In genomic region chr5:180119886-180120220, GRCh38 we compare ENCODE assay signal across 18 cellular contexts. TPM values are rescaled to one million over a fixed set of nuclear protein-coding genes. Genes with fewer than 3 reads are reported as not detected.
DNase-seq lines count a peak whose midpoint lies in the region; ATAC-seq and TF ChIP-seq lines count a peak whose summit lies in the region.
"Had no signal": no experiment of that assay in that cellular context is flagged by ENCODE, and none has a peak within 500 bp of the region (broad histone marks: within the 10 kb centered on the region; RNA-seq: fewer than 3 reads in every experiment).

No MANE protein-coding gene starts in this region.

- H3K4me1 ChIP-seq in osteoblast (ENCODE audit: insufficient read depth, low read length) (no peaks in the 10 kb centered on the region), aorta (ENCODE audit: control insufficient read depth in 1 of 2, insufficient read depth in 2 of 2, low read length in 2 of 2) (no peaks in the 10 kb centered on the region)
- H3K4me1 ChIP-seq: A549 had no signal

- H3K27ac ChIP-seq in osteoblast (ENCODE audit: low read depth, low read length) = no peak overlapping the region
- H3K27ac ChIP-seq in aorta (ENCODE audit: low read depth in 1 of 2, low read length in 2 of 2) = no peak overlapping the region
- H3K27ac ChIP-seq: 22Rv1; A549; BLaER1 treated with 17β-estradiol and CSF1 and Interleukin-3, amounts not matched to agents 10 nM and 100 nM had no signal

- no peaks in the 10 kb centered on the region for H4K20me1 ChIP-seq in osteoblast (ENCODE audit: insufficient read depth, low read length)
- H4K20me1 ChIP-seq: BLaER1 treated with 17β-estradiol and CSF1 and Interleukin-3, amounts not matched to agents 10 nM and 100 nM had no signal

- no peaks in the 10 kb centered on the region for H3K27me3 Mint-ChIP-seq in activated CD4-positive, alpha-beta memory T cell treated with anti-CD3 and anti-CD28 coated beads for 36 hours
- peaks cover 3% of the 10 kb centered on the region for H3K27me3 Mint-ChIP-seq in activated CD4-positive, alpha-beta memory T cell treated with anti-CD3 and anti-CD28 coated beads, Interleukin-2, amount 10 ng/mL, durations not matched to agents 7 days and 5 days
- H3K27me3 Mint-ChIP-seq in stimulated activated naive CD8-positive, alpha-beta T cell treated with anti-CD3 and anti-CD28 coated beads, Interleukin-15, amount 100 ng/mL, for 72 hours = peaks cover 11% of the 10 kb centered on the region
- no peaks in the 10 kb centered on the region for H3K27me3 Mint-ChIP-seq in WTC11 (ENCODE audit: low read depth)

- no peaks in the 10 kb centered on the region for H3K9me3 Mint-ChIP-seq in activated CD4-positive, alpha-beta memory T cell treated with anti-CD3 and anti-CD28 coated beads for 36 hours
- no peaks in the 10 kb centered on the region for H3K9me3 Mint-ChIP-seq in activated CD4-positive, alpha-beta memory T cell treated with anti-CD3 and anti-CD28 coated beads, Interleukin-2, amount 10 ng/mL, durations not matched to agents 7 days and 5 days
- H3K9me3 Mint-ChIP-seq in stimulated activated naive CD8-positive, alpha-beta T cell treated with anti-CD3 and anti-CD28 coated beads, Interleukin-15, amount 100 ng/mL, for 72 hours = no peaks in the 10 kb centered on the region
- H3K9me3 Mint-ChIP-seq in WTC11 = no peaks in the 10 kb centered on the region
- H3K9me3 Mint-ChIP-seq: CD8-positive, alpha-beta T cell; H9 had no signal

- CTCF ChIA-PET in activated CD4-positive, alpha-beta memory T cell treated with anti-CD3 and anti-CD28 coated beads for 36 hours (lab: Charles Lee) = no interaction called here
- CTCF ChIA-PET in activated CD4-positive, alpha-beta memory T cell treated with anti-CD3 and anti-CD28 coated beads, Interleukin-2, amount 10 ng/mL, durations not matched to agents 7 days and 5 days (lab: Charles Lee) = no interaction called here
- CTCF ChIA-PET in WTC11 (lab: Charles Lee) = no interaction called here

- H3K36me3 ChIP-seq in osteoblast (ENCODE audit: insufficient read depth, low read length) (no peaks in the 10 kb centered on the region), aorta (ENCODE audit: control insufficient read depth in 1 of 2, insufficient read depth in 2 of 2, low read length in 1 of 2) (no peaks in the 10 kb centered on the region)
- H3K36me3 ChIP-seq: BLaER1 treated with 17β-estradiol and CSF1 and Interleukin-3, amounts not matched to agents 10 nM and 100 nM had no signal

- no peak overlapping the region for H3K4me2 ChIP-seq in osteoblast (ENCODE audit: insufficient read depth, low read length)
- H3K4me2 ChIP-seq: A549; BLaER1 treated with 17β-estradiol and CSF1 and Interleukin-3, amounts not matched to agents 10 nM and 100 nM had no signal

- POLR2A ChIA-PET in activated CD4-positive, alpha-beta memory T cell treated with anti-CD3 and anti-CD28 coated beads for 36 hours (lab: Charles Lee) = no interaction called here
- POLR2A ChIA-PET in activated CD4-positive, alpha-beta memory T cell treated with anti-CD3 and anti-CD28 coated beads, Interleukin-2, amount 10 ng/mL, durations not matched to agents 7 days and 5 days (lab: Charles Lee) = no interaction called here
- POLR2A ChIA-PET in WTC11 (lab: Charles Lee) = no interaction called here

- ATAC-seq in stimulated activated naive CD8-positive, alpha-beta T cell treated with anti-CD3 and anti-CD28 coated beads, Interleukin-15, amount 100 ng/mL, for 72 hours = peak; percentile 9
- ATAC-seq in stimulated activated naive CD8-positive, alpha-beta T cell treated with anti-CD3 and anti-CD28 coated beads, Interleukin-15, Interleukin-2, amounts not matched to agents 100 U/mL and 50 U/mL, for 24 hours = no peak
- ATAC-seq in aorta (ENCODE audit: low FRiP score) = no peak
- ATAC-seq in WTC11 = no peak
- ATAC-seq: A549; CD8-positive, alpha-beta T cell had no signal

- no peak overlapping the region for H3K4me3 ChIP-seq in osteoblast (ENCODE audit: insufficient read depth, low read length)
- H3K4me3 ChIP-seq in aorta (ENCODE audit: low read length in 2 of 2) = no peak overlapping the region
- H3K4me3 ChIP-seq: A549; BLaER1 treated with 17β-estradiol and CSF1 and Interleukin-3, amounts not matched to agents 10 nM and 100 nM had no signal

- intact Hi-C loops in activated CD4-positive, alpha-beta memory T cell treated with anti-CD3 and anti-CD28 coated beads for 36 hours (cut with micrococcal nuclease) = no loop called here
- intact Hi-C loops in aorta (cut with DNase I) = no loop called here

- no peak overlapping the region for H3K27ac Mint-ChIP-seq in activated CD4-positive, alpha-beta memory T cell treated with anti-CD3 and anti-CD28 coated beads for 36 hours
- H3K27ac Mint-ChIP-seq in activated CD4-positive, alpha-beta memory T cell treated with anti-CD3 and anti-CD28 coated beads, Interleukin-2, amount 10 ng/mL, durations not matched to agents 7 days and 5 days = no peak overlapping the region
- H3K27ac Mint-ChIP-seq in stimulated activated naive CD8-positive, alpha-beta T cell treated with anti-CD3 and anti-CD28 coated beads, Interleukin-15, amount 100 ng/mL, for 72 hours = no peak overlapping the region
- no peak overlapping the region for H3K27ac Mint-ChIP-seq in WTC11
- H3K27ac Mint-ChIP-seq: B cell; CD8-positive, alpha-beta T cell; H9 had no signal

- DNase-seq in activated CD4-positive, alpha-beta memory T cell treated with anti-CD3 and anti-CD28 coated beads for 36 hours = peak; percentile 6
- no peak for DNase-seq in activated CD4-positive, alpha-beta memory T cell treated with anti-CD3 and anti-CD28 coated beads, Interleukin-2, amount 10 ng/mL, durations not matched to agents 7 days and 5 days
- no peak for DNase-seq in stimulated activated naive CD8-positive, alpha-beta T cell treated with anti-CD3 and anti-CD28 coated beads, Interleukin-15, amount 100 ng/mL, for 72 hours
- DNase-seq in stimulated activated naive CD8-positive, alpha-beta T cell treated with anti-CD3 and anti-CD28 coated beads, Interleukin-15, Interleukin-2, amounts not matched to agents 100 U/mL and 50 U/mL, for 24 hours = no peak
- peak; percentile 67 for DNase-seq in osteoblast (ENCODE audit: insufficient read length, low spot score, missing footprints)
- peak; percentile 42 to 43 for DNase-seq in aorta
- DNase-seq in WTC11 (ENCODE audit: low spot score) = no peak
- DNase-seq in NAMALWA (ENCODE audit: low spot score) = no peak
- DNase-seq: Calu3, DMS79 treated with DMSO at 0.1 percent for 48 hours, GF-D8, GOT3 had no signal

- H3K4me3 Mint-ChIP-seq in activated CD4-positive, alpha-beta memory T cell treated with anti-CD3 and anti-CD28 coated beads for 36 hours = no peak overlapping the region
- no peak overlapping the region for H3K4me3 Mint-ChIP-seq in activated CD4-positive, alpha-beta memory T cell treated with anti-CD3 and anti-CD28 coated beads, Interleukin-2, amount 10 ng/mL, durations not matched to agents 7 days and 5 days
- H3K4me3 Mint-ChIP-seq in stimulated activated naive CD8-positive, alpha-beta T cell treated with anti-CD3 and anti-CD28 coated beads, Interleukin-15, amount 100 ng/mL, for 72 hours = no peak overlapping the region
- no peak overlapping the region for H3K4me3 Mint-ChIP-seq in WTC11
- H3K4me3 Mint-ChIP-seq: B cell; CD8-positive, alpha-beta T cell; H9 had no signal

- no peaks in the 10 kb centered on the region for H3K4me1 Mint-ChIP-seq in activated CD4-positive, alpha-beta memory T cell treated with anti-CD3 and anti-CD28 coated beads for 36 hours (ENCODE audit: low read depth)
- no peaks in the 10 kb centered on the region for H3K4me1 Mint-ChIP-seq in activated CD4-positive, alpha-beta memory T cell treated with anti-CD3 and anti-CD28 coated beads, Interleukin-2, amount 10 ng/mL, durations not matched to agents 7 days and 5 days
- H3K4me1 Mint-ChIP-seq in stimulated activated naive CD8-positive, alpha-beta T cell treated with anti-CD3 and anti-CD28 coated beads, Interleukin-15, amount 100 ng/mL, for 72 hours = no peaks in the 10 kb centered on the region
- no peaks in the 10 kb centered on the region; the same call in 1 of the 2 replicates for H3K4me1 Mint-ChIP-seq in WTC11
- H3K4me1 Mint-ChIP-seq: B cell had no signal

- H3K9me3 ChIP-seq in osteoblast (ENCODE audit: low read depth, low read length) (no peaks in the 10 kb centered on the region), aorta (ENCODE audit: control insufficient read depth, low read length) (no peaks in the 10 kb centered on the region)
- H3K9me3 ChIP-seq: A549; BLaER1 treated with 17β-estradiol and CSF1 and Interleukin-3, amounts not matched to agents 10 nM and 100 nM had no signal

- TF ChIP-seq CTCF in osteoblast (IDR thresholded peaks at IDR 0.05; ENCODE audit: extremely low read depth, low read depth, low read length) (no peak), WTC11 (IDR thresholded peaks at IDR 0.05) (no peak)

- no peaks in the 10 kb centered on the region for H3K36me3 Mint-ChIP-seq in activated CD4-positive, alpha-beta memory T cell treated with anti-CD3 and anti-CD28 coated beads for 36 hours
- no peaks in the 10 kb centered on the region for H3K36me3 Mint-ChIP-seq in activated CD4-positive, alpha-beta memory T cell treated with anti-CD3 and anti-CD28 coated beads, Interleukin-2, amount 10 ng/mL, durations not matched to agents 7 days and 5 days (ENCODE audit: low read depth)
- H3K36me3 Mint-ChIP-seq in WTC11 = no peaks in the 10 kb centered on the region
- H3K36me3 Mint-ChIP-seq: CD8-positive, alpha-beta T cell had no signal

- no peaks in the 10 kb centered on the region for H3K79me2 ChIP-seq in osteoblast (ENCODE audit: insufficient read depth, low read length)

- no peak overlapping the region for H2AFZ ChIP-seq in osteoblast (ENCODE audit: low read length)

- peaks cover 14% of the 10 kb centered on the region for H3K27me3 ChIP-seq in osteoblast (ENCODE audit: insufficient read depth, low read length)
- no peaks in the 10 kb centered on the region for H3K27me3 ChIP-seq in aorta (ENCODE audit: control insufficient read depth in 1 of 2, insufficient read depth in 2 of 2, low read length in 1 of 2)
- H3K27me3 ChIP-seq: BLaER1 treated with 17β-estradiol and CSF1 and Interleukin-3, amounts not matched to agents 10 nM and 100 nM had no signal

- 88 to 90% methylated on average over 13 of the region's 13 CpGs for WGBS in aorta, 2 donors

TF ChIP-seq in WTC11, 78 proteins besides CTCF, POLR2A, EP300 and RAD21 (continues in another document):
- TF ChIP-seq NR1H2 (CRISPR knock-in tag; IDR thresholded peaks at IDR 0.05) (no peak), TCF7 (CRISPR knock-in tag; IDR thresholded peaks at IDR 0.05; ENCODE audit: low read depth) (no peak), SP1 (CRISPR knock-in tag; conservative IDR thresholded peaks at IDR 0.05) (no peak)

RNA-seq across cellular contexts. Expression of gene RNF130, which starts 48.3 kb away (rescaled TPM):
- 10 to 100 TPM in 1 of 2 experiments, 1 to 10 TPM in 1; 9.9 to 10.1 TPM for total RNA-seq in activated CD4-positive, alpha-beta memory T cell treated with anti-CD3 and anti-CD28 coated beads for 36 hours
- total RNA-seq in activated CD4-positive, alpha-beta memory T cell treated with anti-CD3 and anti-CD28 coated beads, Interleukin-2, amount 10 ng/mL, durations not matched to agents 7 days and 5 days = 1 to 10 TPM; 2.9 to 3.4 TPM
- total RNA-seq in osteoblast = 25.0 and 28.6 TPM in 2 replicates
- 10 to 100 TPM; 71.7 to 95.8 TPM for total RNA-seq in aorta
- polyA plus RNA-seq in aorta = 10 to 100 TPM; 72.2 to 82.1 TPM
- 56.2 to 61.0 TPM (median 58.5 TPM) in 3 replicates for total RNA-seq in WTC11 (2021)

Comparison
In these comparisons a context has a peak if more than half of its experiments do, and no peak if none do; other contexts are left out.
1. DNase-seq: peak in activated CD4-positive, alpha-beta memory T cell treated with anti-CD3 and anti-CD28 coated beads for 36 hours (single experiment), osteoblast (single experiment) and aorta (2 of 2); none in activated CD4-positive, alpha-beta memory T cell treated with anti-CD3 and anti-CD28 coated beads, Interleukin-2, amount 10 ng/mL, durations not matched to agents 7 days and 5 days (single experiment), stimulated activated naive CD8-positive, alpha-beta T cell treated with anti-CD3 and anti-CD28 coated beads, Interleukin-15, amount 100 ng/mL, for 72 hours (0 of 2), stimulated activated naive CD8-positive, alpha-beta T cell treated with anti-CD3 and anti-CD28 coated beads, Interleukin-15, Interleukin-2, amounts not matched to agents 100 U/mL and 50 U/mL, for 24 hours (single experiment), WTC11 (single experiment) and NAMALWA (single experiment).